In genomic region chr15:25777047-25777446, GRCh38 we compare ENCODE assay signal across 17 cellular contexts.
DNase-seq lines count a peak whose midpoint lies in the region; ATAC-seq and TF ChIP-seq lines count a peak whose summit lies in the region.
"Had no signal": no experiment of that assay in that cellular context is flagged by ENCODE, and none has a peak within 500 bp of the region (broad histone marks: within the 10 kb centered on the region; RNA-seq: fewer than 3 reads in every experiment).

No MANE protein-coding gene starts in this region.

- no peak overlapping the region for H2BK15ac ChIP-seq in H9 (ENCODE audit: low read depth, low read length)
- peak overlapping the region; percentile 39 for H2BK15ac ChIP-seq in neuronal stem cell (ENCODE audit: low read length)

- no peak for TF ChIP-seq POLR2A in breast epithelium (IDR thresholded peaks at IDR 0.05)

- peak overlapping the region; percentile 23 for H3K27ac Mint-ChIP-seq in activated naive CD4-positive, alpha-beta T cell treated with anti-CD3 and anti-CD28 coated beads, Interleukin-2, amount 50 U/mL, for 24 hours
- H3K27ac Mint-ChIP-seq in H9 = no peak overlapping the region; a peak in 1 of 7 replicates

- H2BK20ac ChIP-seq in H9 (ENCODE audit: low read depth, low read length, poor library complexity, severe bottlenecking) = no peak overlapping the region

- H3K23ac ChIP-seq in H9 (ENCODE audit: insufficient read length, low read depth, low read length) = no peak overlapping the region
- H3K23ac ChIP-seq in neuronal stem cell (ENCODE audit: low read depth, low read length, poor library complexity) = no peak overlapping the region

- no peaks in the 10 kb centered on the region for H3K36me3 ChIP-seq in neuronal stem cell (replicated peaks in 1 of 2; ENCODE audit: control insufficient read depth in 2 of 2, insufficient read depth in 2 of 2, low read length in 2 of 2)
- no peaks in the 10 kb centered on the region for H3K36me3 ChIP-seq in breast epithelium

- H3K4me1 ChIP-seq in H9 (ENCODE audit: insufficient read depth, low read length) (peaks cover 6% of the 10 kb centered on the region), neuronal stem cell (ENCODE audit: control insufficient read depth in 2 of 2, insufficient read depth in 1 of 2, low read depth in 1 of 2, low read length in 2 of 2) (peaks cover 6 to 12% of the 10 kb centered on the region in 2 donors), breast epithelium (no peaks in the 10 kb centered on the region)

- H3K4me2 ChIP-seq in H9 (ENCODE audit: insufficient read depth, insufficient read length, low read length) = no peak overlapping the region
- no peak overlapping the region for H3K4me2 ChIP-seq in neuronal stem cell (ENCODE audit: insufficient read depth, low read length, poor library complexity, severe bottlenecking)

- no peaks in the 10 kb centered on the region for H3K9me3 Mint-ChIP-seq in activated naive CD4-positive, alpha-beta T cell treated with anti-CD3 and anti-CD28 coated beads, Interleukin-2, amount 50 U/mL, for 24 hours
- H3K9me3 Mint-ChIP-seq in H9 = no peaks in the 10 kb centered on the region
- H3K9me3 Mint-ChIP-seq: CD8-positive, alpha-beta memory T cell had no signal

- H4K91ac ChIP-seq in H9 (ENCODE audit: insufficient read length, low read depth, low read length) (no peak overlapping the region), neuronal stem cell (ENCODE audit: low read depth, low read length, poor library complexity) (peak overlapping the region; percentile 66)

- H3K9ac ChIP-seq in H9 (ENCODE audit: extremely low read depth, insufficient read length, low read length) = no peak overlapping the region
- no peak overlapping the region for H3K9ac ChIP-seq in neuronal stem cell (ENCODE audit: low read depth, low read length, poor library complexity)

- H3K4me3 Mint-ChIP-seq in activated naive CD4-positive, alpha-beta T cell treated with anti-CD3 and anti-CD28 coated beads, Interleukin-2, amount 50 U/mL, for 24 hours = no peak overlapping the region
- no peak overlapping the region for H3K4me3 Mint-ChIP-seq in H9
- H3K4me3 Mint-ChIP-seq: CD8-positive, alpha-beta memory T cell had no signal

- H3K18ac ChIP-seq in H9 (ENCODE audit: insufficient read length, low read depth, low read length) (no peak overlapping the region), neuronal stem cell (ENCODE audit: low read length) (peak overlapping the region; percentile 68)

- no peak overlapping the region for H4K5ac ChIP-seq in H9 (ENCODE audit: insufficient read length, low read depth, low read length)

- no peak for DNase-seq in activated naive CD4-positive, alpha-beta T cell treated with Interleukin-2 at 50 U/mL for 16 hours
- DNase-seq in H9 (peak; percentile 24), ecto neural progenitor cell (ENCODE audit: low spot score) (peak; percentile 37), neuronal stem cell (ENCODE audit: low spot score) (no peak), breast epithelium (ENCODE audit: low spot score in 2 of 2) (no peak)
- no peak for DNase-seq in activated CD4-positive, alpha-beta T cell treated with anti-CD3 and anti-CD28 coated beads, Interleukin-2, amount 50 U/mL, for 4 hours
- DNase-seq: CD8-positive, alpha-beta memory T cell; DMS79; KBM-7; MV-4-11; NCI-H1417 treated with DMSO at 0.1 percent for 48 hours; NCI-H1930; NCI-H2171; NCI-H446 treated with DMSO at 0.1 percent for 48 hours; NK-92 treated with Interleukin-12 subunit alpha and Interleukin-12 subunit beta, amount 100 ng/mL, for 24 hours had no signal

- H3K27me3 ChIP-seq in H9 (ENCODE audit: insufficient read depth, low read length) = no peaks in the 10 kb centered on the region
- peaks cover 0 to 3% (median 0%) of the 10 kb centered on the region in 3 experiments for H3K27me3 ChIP-seq in neuronal stem cell (ENCODE audit: control insufficient read depth in 3 of 3, insufficient read depth in 3 of 3, low read depth in 1 of 3, low read length in 3 of 3)
- no peaks in the 10 kb centered on the region for H3K27me3 ChIP-seq in breast epithelium

- intact Hi-C loops in breast epithelium (cut with DNase I; ENCODE audit: low total_unique reads) = loop anchor here (5.0 kb wide), 1 partner anchor 35 kb away; no protein-coding TSS in a partner anchor

- ATAC-seq in HG03442 (IDR thresholded peaks at IDR 0.05; ENCODE audit: unreplicated experiment) = no peak

- H3K27me3 Mint-ChIP-seq in activated naive CD4-positive, alpha-beta T cell treated with anti-CD3 and anti-CD28 coated beads, Interleukin-2, amount 50 U/mL, for 24 hours = no peaks in the 10 kb centered on the region
- H3K27me3 Mint-ChIP-seq in H9 (ENCODE audit: low read depth) = no peaks in the 10 kb centered on the region; the same call in 1 of the 2 replicates
- H3K27me3 Mint-ChIP-seq: CD8-positive, alpha-beta memory T cell had no signal

- no peaks in the 10 kb centered on the region for H3K23me2 ChIP-seq in H9 (ENCODE audit: insufficient read length, low read depth, low read length, poor library complexity, severe bottlenecking)

- H2BK5ac ChIP-seq in H9 (ENCODE audit: insufficient read length, low read length) (no peak overlapping the region), neuronal stem cell (ENCODE audit: low read length) (no peak overlapping the region)

- TF ChIP-seq CTCF in H9 (conservative IDR thresholded peaks at IDR 0.05) (no peak), breast epithelium (IDR thresholded peaks at IDR 0.05) (no peak)

- no peak overlapping the region for H3T11ph ChIP-seq in H9 (ENCODE audit: low read length)

- H3K79me1 ChIP-seq in H9 (ENCODE audit: insufficient read depth, low read depth, low read length, poor library complexity, severe bottlenecking) (no peaks in the 10 kb centered on the region), neuronal stem cell (ENCODE audit: low read depth, low read length) (no peaks in the 10 kb centered on the region)

- H2BK12ac ChIP-seq in H9 (ENCODE audit: insufficient read length, low read depth, low read length) (no peak overlapping the region), neuronal stem cell (ENCODE audit: low read length) (no peak overlapping the region)

- H4K8ac ChIP-seq in H9 (replicated peaks; ENCODE audit: insufficient read length, low read depth, low read length) (no peak overlapping the region), neuronal stem cell (ENCODE audit: low read depth, low read length) (no peak overlapping the region)

- H3K4me3 ChIP-seq in neuronal stem cell (ENCODE audit: low read length in 2 of 2) (no peak overlapping the region), breast epithelium (no peak overlapping the region)

- no peak overlapping the region; the same call in 1 of the 2 replicates for H3K14ac ChIP-seq in H9 (ENCODE audit: insufficient read depth, low read length)
- no peak overlapping the region for H3K14ac ChIP-seq in neuronal stem cell (ENCODE audit: low read length)

- H3K4me1 Mint-ChIP-seq in activated naive CD4-positive, alpha-beta T cell treated with anti-CD3 and anti-CD28 coated beads, Interleukin-2, amount 50 U/mL, for 24 hours = peaks cover 35% of the 10 kb centered on the region
- H3K4me1 Mint-ChIP-seq in H9 = peaks cover 27 to 30% of the 10 kb centered on the region in 2 experiments

- H2BK120ac ChIP-seq in H9 (ENCODE audit: low read depth, low read length, poor library complexity, severe bottlenecking) (no peak overlapping the region), neuronal stem cell (ENCODE audit: low read depth, low read length) (no peak overlapping the region)

- no peak overlapping the region for H3K56ac ChIP-seq in H9 (ENCODE audit: insufficient read length, low read depth, low read length)

- H3K27ac ChIP-seq in H9 (ENCODE audit: insufficient read length, low read depth, low read length) (no peak overlapping the region), neuronal stem cell (replicated peaks; ENCODE audit: low read length) (no peak overlapping the region), breast epithelium (no peak overlapping the region)

- H3K79me2 ChIP-seq in H9 (ENCODE audit: insufficient read depth, low read length) = no peaks in the 10 kb centered on the region

- WGBS in H9 (ENCODE audit: extremely low coverage, insufficient read length, low lambda C conversion rate) = no CpG with 5 or more reads among the region's 11 CpGs
- WGBS in neuronal stem cell (ENCODE audit: extremely low coverage in 2 of 2, insufficient read length in 2 of 2, insufficient replicate concordance in 1 of 2), 2 donors = no CpG with 5 or more reads among the region's 11 CpGs

- H3K4ac ChIP-seq in H9 (ENCODE audit: low read depth, low read length) (no peak overlapping the region), neuronal stem cell (ENCODE audit: low read length) (peak overlapping the region; percentile 43)

- no peak overlapping the region for H2AK5ac ChIP-seq in H9 (ENCODE audit: insufficient read length, low read length)
- peak overlapping the region; percentile 82 for H2AK5ac ChIP-seq in neuronal stem cell (ENCODE audit: low read depth, low read length)

- H3K9me3 ChIP-seq in H9 (ENCODE audit: control insufficient read depth, low read depth, low read length) (no peaks in the 10 kb centered on the region), neuronal stem cell (replicated peaks in 1 of 2; ENCODE audit: control insufficient read depth in 2 of 2, insufficient read depth in 1 of 2, low read depth in 1 of 2, low read length in 2 of 2) (no peaks in the 10 kb centered on the region), breast epithelium (no peaks in the 10 kb centered on the region)

- H3K36me3 Mint-ChIP-seq in activated naive CD4-positive, alpha-beta T cell treated with anti-CD3 and anti-CD28 coated beads, Interleukin-2, amount 50 U/mL, for 24 hours = peaks cover 4% of the 10 kb centered on the region
- no peaks in the 10 kb centered on the region; a peak in 1 of 7 replicates for H3K36me3 Mint-ChIP-seq in H9 (ENCODE audit: insufficient read depth in 1 of 3, low read depth in 3 of 3)

- H2AFZ ChIP-seq in H9 (ENCODE audit: low read length) (no peak overlapping the region), neuronal stem cell (ENCODE audit: low read length) (no peak overlapping the region)

- no peaks in the 10 kb centered on the region for H4K20me1 ChIP-seq in H9 (ENCODE audit: control insufficient read depth, insufficient read depth, insufficient read length)

Comparison
In these comparisons a context has a peak if more than half of its experiments do, and no peak if none do; other contexts are left out.
1. DNase-seq: peak in H9 (single experiment) and ecto neural progenitor cell (single experiment); none in activated naive CD4-positive, alpha-beta T cell treated with Interleukin-2 at 50 U/mL for 16 hours (single experiment), neuronal stem cell (single experiment), activated CD4-positive, alpha-beta T cell treated with anti-CD3 and anti-CD28 coated beads, Interleukin-2, amount 50 U/mL, for 4 hours (0 of 2) and breast epithelium (0 of 2).